In the genomic region with DNA sequence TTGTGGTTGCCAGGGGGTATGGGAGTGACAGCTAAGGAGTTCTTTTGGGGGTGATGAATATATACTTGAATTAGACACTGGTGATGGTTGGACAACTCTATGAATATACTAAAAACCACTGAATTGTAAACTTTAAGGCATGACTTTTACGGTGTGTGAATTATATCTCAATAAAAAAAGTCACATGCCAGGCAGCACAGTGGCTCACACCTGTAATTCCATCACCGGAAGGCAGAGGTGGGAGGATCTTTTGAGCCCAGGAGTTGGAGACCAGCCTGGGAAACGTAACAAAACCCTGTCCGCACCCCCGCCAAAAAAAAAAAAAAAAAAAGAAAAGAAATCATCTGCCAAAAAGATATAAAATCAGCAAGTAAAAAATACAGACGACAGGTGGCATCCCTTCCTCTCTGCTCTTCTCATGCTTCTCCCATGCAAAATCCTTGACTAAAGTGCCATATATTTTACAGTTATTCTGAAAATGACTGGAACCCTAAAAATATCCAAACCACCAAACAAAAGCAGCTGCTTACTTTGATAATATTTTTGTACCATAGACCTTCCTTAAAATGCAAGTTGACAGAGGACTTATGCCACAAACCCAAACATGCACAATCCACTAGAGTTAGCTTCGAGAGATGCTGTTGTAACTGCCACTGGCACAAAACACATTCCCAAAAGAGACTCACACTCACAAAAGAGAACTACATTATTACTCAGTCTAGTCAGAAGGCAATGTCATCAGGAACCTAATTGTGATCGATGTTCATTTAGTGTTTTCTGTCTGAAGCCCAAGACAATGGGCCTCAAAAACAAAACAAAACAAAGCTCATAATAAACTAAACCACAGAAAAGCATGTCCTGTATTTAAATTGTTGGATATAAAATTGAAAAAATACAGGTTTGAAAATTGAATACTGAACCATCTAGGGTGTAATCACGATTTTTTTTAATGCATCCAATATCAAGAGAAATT, we compare ENCODE assay signal across 10 cellular contexts. TPM values are rescaled to one million over a fixed set of nuclear protein-coding genes. Genes with fewer than 3 reads are reported as not detected.
A peak's percentile ranks its signal among the peaks of the same experiment; 100 is the strongest.
DNase-seq lines count a peak whose midpoint lies in the region; ATAC-seq and TF ChIP-seq lines count a peak whose summit lies in the region.
"Had no signal": no experiment of that assay in that cellular context is flagged by ENCODE, and none has a peak within 500 bp of the region (broad histone marks: within the 10 kb centered on the region; RNA-seq: fewer than 3 reads in every experiment).

No MANE protein-coding gene starts in this region.

- POLR2A ChIA-PET in WTC11 (lab: Charles Lee) (no interaction called here), GM10248 (lab: Yijun Ruan, JAX) (no interaction called here)

- H3K4me3 ChIP-seq in AG10803 (ENCODE audit: low read length) = no peak overlapping the region

- in situ Hi-C loops in GM13977 (cut with MboI; ENCODE audit: low pct_unique_long_range_greater_than_20kb, low sequenced_read_pairs, unreplicated experiment) = no loop called here

- no peak for TF ChIP-seq CTCF in AG10803 (conservative IDR thresholded peaks at IDR 0.05; ENCODE audit: low read length)
- no peak for TF ChIP-seq CTCF in GM13977 (IDR thresholded peaks at IDR 0.05; ENCODE audit: extremely low read depth, insufficient read depth, missing control alignments)
- TF ChIP-seq CTCF in WTC11 (IDR thresholded peaks at IDR 0.05) = no peak
- no peak for TF ChIP-seq CTCF in GM10248 (IDR thresholded peaks at IDR 0.05; ENCODE audit: control extremely low read depth, extremely low read depth, low read depth, missing control alignments)

- DNase-seq in AG10803 (ENCODE audit: low read depth) = peak; percentile 20
- DNase-seq in GM13977 (ENCODE audit: low spot score) = peak; percentile 17
- DNase-seq in WTC11 (ENCODE audit: low spot score) = no peak
- DNase-seq in memory B cell (ENCODE audit: low spot score in 2 of 2) = no peak
- no peak for DNase-seq in GM10248 (ENCODE audit: extremely low spot score)
- DNase-seq: amygdala, SHP77 had no signal

- CTCF ChIA-PET in WTC11 (lab: Charles Lee) (no interaction called here), GM10248 (lab: Yijun Ruan, JAX) (interaction anchor here (3.3 kb wide), 1 partner anchor 12 kb away, joined by 19 read pairs; no protein-coding TSS in a partner anchor)

- peaks cover 8% of the 10 kb centered on the region for H3K36me3 Mint-ChIP-seq in WTC11
- peaks cover 2% of the 10 kb centered on the region for H3K36me3 Mint-ChIP-seq in memory B cell

- H3K27ac Mint-ChIP-seq in WTC11 (peak overlapping the region; percentile 35), memory B cell (peak overlapping the region; percentile 88)

- H3K4me3 Mint-ChIP-seq in WTC11 = peak overlapping the region; percentile 5
- peak overlapping the region; percentile 98 for H3K4me3 Mint-ChIP-seq in memory B cell

- H3K27me3 Mint-ChIP-seq in WTC11 (ENCODE audit: low read depth) (peaks cover under 1% of the 10 kb centered on the region; the same call in 1 of the 2 replicates), memory B cell (no peaks in the 10 kb centered on the region)

- no peaks in the 10 kb centered on the region for H3K9me3 Mint-ChIP-seq in WTC11
- no peaks in the 10 kb centered on the region for H3K9me3 Mint-ChIP-seq in memory B cell

- no peak for ATAC-seq in WTC11
- no peak for ATAC-seq in memory B cell (ENCODE audit: low read depth)
- no peak for ATAC-seq in GM21723 (IDR thresholded peaks at IDR 0.05; ENCODE audit: unreplicated experiment)
- ATAC-seq in GM21576 (IDR thresholded peaks at IDR 0.05; ENCODE audit: unreplicated experiment) = no peak
- ATAC-seq in HG02610 (IDR thresholded peaks at IDR 0.05; ENCODE audit: unreplicated experiment) = no peak

- peaks cover 28% of the 10 kb centered on the region for H3K4me1 Mint-ChIP-seq in WTC11
- H3K4me1 Mint-ChIP-seq in memory B cell = peaks cover 29% of the 10 kb centered on the region

TF ChIP-seq in WTC11, 78 proteins besides CTCF, POLR2A, EP300 and RAD21:
- no peak for TF ChIP-seq IRF2 (CRISPR knock-in tag; IDR thresholded peaks at IDR 0.05; ENCODE audit: borderline replicate concordance, low read depth)
- TF ChIP-seq PRRX2 (CRISPR knock-in tag; IDR thresholded peaks at IDR 0.05) = no peak
- TF ChIP-seq, protein P1, sequence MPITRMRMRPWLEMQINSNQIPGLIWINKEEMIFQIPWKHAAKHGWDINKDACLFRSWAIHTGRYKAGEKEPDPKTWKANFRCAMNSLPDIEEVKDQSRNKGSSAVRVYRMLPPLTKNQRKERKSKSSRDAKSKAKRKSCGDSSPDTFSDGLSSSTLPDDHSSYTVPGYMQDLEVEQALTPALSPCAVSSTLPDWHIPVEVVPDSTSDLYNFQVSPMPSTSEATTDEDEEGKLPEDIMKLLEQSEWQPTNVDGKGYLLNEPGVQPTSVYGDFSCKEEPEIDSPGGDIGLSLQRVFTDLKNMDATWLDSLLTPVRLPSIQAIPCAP (CRISPR knock-in tag; IDR thresholded peaks at IDR 0.05) = no peak
- TF ChIP-seq ESRRA (CRISPR knock-in tag; IDR thresholded peaks at IDR 0.05; ENCODE audit: borderline replicate concordance) = no peak
- TF ChIP-seq TEAD4 (CRISPR knock-in tag; IDR thresholded peaks at IDR 0.05) = no peak
- TF ChIP-seq, protein P2, sequence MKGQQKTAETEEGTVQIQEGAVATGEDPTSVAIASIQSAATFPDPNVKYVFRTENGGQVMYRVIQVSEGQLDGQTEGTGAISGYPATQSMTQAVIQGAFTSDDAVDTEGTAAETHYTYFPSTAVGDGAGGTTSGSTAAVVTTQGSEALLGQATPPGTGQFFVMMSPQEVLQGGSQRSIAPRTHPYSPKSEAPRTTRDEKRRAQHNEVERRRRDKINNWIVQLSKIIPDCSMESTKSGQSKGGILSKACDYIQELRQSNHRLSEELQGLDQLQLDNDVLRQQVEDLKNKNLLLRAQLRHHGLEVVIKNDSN (CRISPR knock-in tag; IDR thresholded peaks at IDR 0.05) = no peak
- no peak for TF ChIP-seq ZBTB21 (CRISPR knock-in tag; IDR thresholded peaks at IDR 0.05; ENCODE audit: borderline replicate concordance)
- TF ChIP-seq, protein P3, sequence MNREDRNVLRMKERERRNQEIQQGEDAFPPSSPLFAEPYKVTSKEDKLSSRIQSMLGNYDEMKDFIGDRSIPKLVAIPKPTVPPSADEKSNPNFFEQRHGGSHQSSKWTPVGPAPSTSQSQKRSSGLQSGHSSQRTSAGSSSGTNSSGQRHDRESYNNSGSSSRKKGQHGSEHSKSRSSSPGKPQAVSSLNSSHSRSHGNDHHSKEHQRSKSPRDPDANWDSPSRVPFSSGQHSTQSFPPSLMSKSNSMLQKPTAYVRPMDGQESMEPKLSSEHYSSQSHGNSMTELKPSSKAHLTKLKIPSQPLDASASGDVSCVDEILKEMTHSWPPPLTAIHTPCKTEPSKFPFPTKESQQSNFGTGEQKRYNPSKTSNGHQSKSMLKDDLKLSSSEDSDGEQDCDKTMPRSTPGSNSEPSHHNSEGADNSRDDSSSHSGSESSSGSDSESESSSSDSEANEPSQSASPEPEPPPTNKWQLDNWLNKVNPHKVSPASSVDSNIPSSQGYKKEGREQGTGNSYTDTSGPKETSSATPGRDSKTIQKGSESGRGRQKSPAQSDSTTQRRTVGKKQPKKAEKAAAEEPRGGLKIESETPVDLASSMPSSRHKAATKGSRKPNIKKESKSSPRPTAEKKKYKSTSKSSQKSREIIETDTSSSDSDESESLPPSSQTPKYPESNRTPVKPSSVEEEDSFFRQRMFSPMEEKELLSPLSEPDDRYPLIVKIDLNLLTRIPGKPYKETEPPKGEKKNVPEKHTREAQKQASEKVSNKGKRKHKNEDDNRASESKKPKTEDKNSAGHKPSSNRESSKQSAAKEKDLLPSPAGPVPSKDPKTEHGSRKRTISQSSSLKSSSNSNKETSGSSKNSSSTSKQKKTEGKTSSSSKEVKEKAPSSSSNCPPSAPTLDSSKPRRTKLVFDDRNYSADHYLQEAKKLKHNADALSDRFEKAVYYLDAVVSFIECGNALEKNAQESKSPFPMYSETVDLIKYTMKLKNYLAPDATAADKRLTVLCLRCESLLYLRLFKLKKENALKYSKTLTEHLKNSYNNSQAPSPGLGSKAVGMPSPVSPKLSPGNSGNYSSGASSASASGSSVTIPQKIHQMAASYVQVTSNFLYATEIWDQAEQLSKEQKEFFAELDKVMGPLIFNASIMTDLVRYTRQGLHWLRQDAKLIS (CRISPR knock-in tag; IDR thresholded peaks at IDR 0.05; ENCODE audit: borderline replicate concordance) = no peak
- no peak for TF ChIP-seq NFE2L1 (CRISPR knock-in tag; IDR thresholded peaks at IDR 0.05)
- TF ChIP-seq OVOL2 (CRISPR knock-in tag; IDR thresholded peaks at IDR 0.05; ENCODE audit: borderline replicate concordance) = no peak
- TF ChIP-seq NR1H2 (CRISPR knock-in tag; IDR thresholded peaks at IDR 0.05) = no peak
- TF ChIP-seq CREB1 (CRISPR knock-in tag; IDR thresholded peaks at IDR 0.05) = no peak

RNA-seq across cellular contexts. Expression of a gene that starts 2.5 kb away (rescaled TPM):
- 17.9 to 21.7 TPM (median 20.6 TPM) in 3 replicates for total RNA-seq in WTC11 (2021)

RNA-seq across cellular contexts. Expression of a gene that starts 9.7 kb away (rescaled TPM):
- 24.7 to 26.0 TPM (median 25.0 TPM) in 3 replicates for total RNA-seq in WTC11 (2021)

Comparison
In these comparisons a context has a peak if more than half of its experiments do, and no peak if none do; other contexts are left out.
1. DNase-seq: peak in AG10803 (single experiment) and GM13977 (single experiment); none in WTC11 (single experiment), memory B cell (0 of 2) and GM10248 (single experiment).